Comparison of ENCODE assay signal across 1 cellular context in genomic region chr2:231717281-231718180, GRCh38.
A peak's percentile ranks its signal among the peaks of the same experiment; 100 is the strongest.
TF ChIP-seq lines count a peak whose summit lies in the region.

No MANE protein-coding gene starts in this region.

TF ChIP-seq in H1, 55 proteins besides CTCF, POLR2A, EP300 and RAD21:
- TF ChIP-seq MAX (IDR thresholded peaks at IDR 0.05) (0 out of 2 replicates have a peak, but pooled peaks have one; percentile 29), KDM5A (IDR thresholded peaks at IDR 0.05; ENCODE audit: low read length) (no peak), E2F6 (IDR thresholded peaks at IDR 0.05) (0 out of 2 replicates have a peak, but pooled peaks have one; percentile 24), SRF (IDR thresholded peaks at IDR 0.05; ENCODE audit: low read depth, low read length) (no peak), USF2 (IDR thresholded peaks at IDR 0.05; ENCODE audit: low read length) (peak; percentile 94), KDM1A (IDR thresholded peaks at IDR 0.05; ENCODE audit: borderline replicate concordance, low read length) (no peak), EGR1 (IDR thresholded peaks at IDR 0.05; ENCODE audit: borderline replicate concordance, low read depth, low read length) (no peak), SP1 (IDR thresholded peaks at IDR 0.05; ENCODE audit: low read depth, low read length) (peak; percentile 79; the same call in 1 of the 2 replicates), PHF8 (conservative IDR thresholded peaks at IDR 0.05; ENCODE audit: low read depth, low read length) (no peak), CHD2 (IDR thresholded peaks at IDR 0.05; ENCODE audit: low read length) (peak; percentile 42; the same call in 1 of the 2 replicates), ATF3 (IDR thresholded peaks at IDR 0.05; ENCODE audit: insufficient read depth, low read depth, low read length) (peak; percentile 85), FOSL1 (IDR thresholded peaks at IDR 0.05; ENCODE audit: insufficient read depth, low read depth, low read length) (no peak), SIN3A (conservative IDR thresholded peaks at IDR 0.05 in 1 of 2, IDR thresholded peaks at IDR 0.05 in 1 of 2; ENCODE audit: low read depth in 1 of 2, low read length in 2 of 2) (no peak), CTBP2 (IDR thresholded peaks at IDR 0.05; ENCODE audit: borderline replicate concordance, insufficient read depth, insufficient read length, low read length) (no peak), CEBPB (IDR thresholded peaks at IDR 0.05; ENCODE audit: low read depth, low read length) (no peak)
